In the genomic region with DNA sequence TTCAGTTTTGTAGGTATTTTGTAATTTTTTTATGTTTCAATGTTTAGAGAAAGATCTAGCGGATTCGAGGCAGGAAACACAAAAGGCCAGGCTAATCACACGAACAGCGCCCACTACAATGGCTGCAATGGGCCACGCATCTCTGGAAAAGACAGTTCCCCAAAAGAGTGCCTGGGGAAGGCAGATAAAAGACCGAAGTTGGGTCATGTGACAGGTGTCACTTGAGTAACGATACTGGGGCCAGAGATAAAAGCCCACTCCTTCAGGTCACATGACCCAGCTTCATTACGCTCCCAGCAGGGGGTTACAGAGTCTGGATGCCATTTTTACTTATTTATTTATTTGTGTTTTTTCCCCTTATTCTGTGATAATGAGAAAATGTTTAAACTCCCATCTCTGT, we compare ENCODE assay signal across 16 cellular contexts.
DNase-seq lines count a peak whose midpoint lies in the region; ATAC-seq lines count a peak whose summit lies in the region.
"Had no signal": no experiment of that assay in that cellular context is flagged by ENCODE, and none has a peak within 500 bp of the region (broad histone marks: within the 10 kb centered on the region; RNA-seq: fewer than 3 reads in every experiment).

No MANE protein-coding gene starts in this region.

- no peak overlapping the region for H2BK120ac ChIP-seq in neuronal stem cell (ENCODE audit: low read depth, low read length)

- H3K4me3 Mint-ChIP-seq in activated T-cell treated with anti-CD3 and anti-CD28 coated beads, Interleukin-2, amount 50 U/mL, for 72 hours, result peak overlapping the region; percentile 67 to 68
- H3K4me3 Mint-ChIP-seq in activated T-cell treated with anti-CD3 and anti-CD28 coated beads, Interleukin-2, amount 50 U/mL, for 4 hours, result no peak overlapping the region
- H3K4me3 Mint-ChIP-seq in activated naive CD8-positive, alpha-beta T cell treated with anti-CD3 and anti-CD28 coated beads, Interleukin-2, amount 10 ng/mL, durations not matched to agents 7 days and 5 days, result peak overlapping the region; percentile 64

- no peaks in the 10 kb centered on the region for H3K9me3 Mint-ChIP-seq in activated T-cell treated with anti-CD3 and anti-CD28 coated beads, Interleukin-2, amount 50 U/mL, for 72 hours
- no peaks in the 10 kb centered on the region for H3K9me3 Mint-ChIP-seq in activated T-cell treated with anti-CD3 and anti-CD28 coated beads, Interleukin-2, amount 50 U/mL, for 4 hours
- H3K9me3 Mint-ChIP-seq in activated naive CD8-positive, alpha-beta T cell treated with anti-CD3 and anti-CD28 coated beads, Interleukin-2, amount 10 ng/mL, durations not matched to agents 7 days and 5 days, result no peaks in the 10 kb centered on the region

- no peaks in the 10 kb centered on the region for H3K36me3 Mint-ChIP-seq in activated T-cell treated with anti-CD3 and anti-CD28 coated beads, Interleukin-2, amount 50 U/mL, for 72 hours (ENCODE audit: insufficient read depth in 2 of 2)
- no peaks in the 10 kb centered on the region for H3K36me3 Mint-ChIP-seq in activated T-cell treated with anti-CD3 and anti-CD28 coated beads, Interleukin-2, amount 50 U/mL, for 4 hours (ENCODE audit: insufficient read depth)
- no peaks in the 10 kb centered on the region for H3K36me3 Mint-ChIP-seq in activated naive CD8-positive, alpha-beta T cell treated with anti-CD3 and anti-CD28 coated beads, Interleukin-2, amount 10 ng/mL, durations not matched to agents 7 days and 5 days

- in situ Hi-C loops in KBM-7 (cut with MboI; ENCODE audit: low pct_unique_long_range_greater_than_20kb, low sequenced_read_pairs), result no loop called here

- H3K27me3 Mint-ChIP-seq in activated T-cell treated with anti-CD3 and anti-CD28 coated beads, Interleukin-2, amount 50 U/mL, for 72 hours (ENCODE audit: low read depth), result peaks cover 25% of the 10 kb centered on the region
- peaks cover 23% of the 10 kb centered on the region for H3K27me3 Mint-ChIP-seq in activated T-cell treated with anti-CD3 and anti-CD28 coated beads, Interleukin-2, amount 50 U/mL, for 4 hours (ENCODE audit: low read depth)
- H3K27me3 Mint-ChIP-seq in activated naive CD8-positive, alpha-beta T cell treated with anti-CD3 and anti-CD28 coated beads, Interleukin-2, amount 10 ng/mL, durations not matched to agents 7 days and 5 days, result peaks cover 35% of the 10 kb centered on the region

- no peak overlapping the region for H4K8ac ChIP-seq in neuronal stem cell (ENCODE audit: low read depth, low read length)

- H2BK5ac ChIP-seq in neuronal stem cell (ENCODE audit: low read length), result no peak overlapping the region

- H3K18ac ChIP-seq in neuronal stem cell (ENCODE audit: low read length), result no peak overlapping the region

- H3K9ac ChIP-seq in neuronal stem cell (ENCODE audit: low read depth, low read length, poor library complexity), result no peak overlapping the region

- no peak overlapping the region for H4K91ac ChIP-seq in neuronal stem cell (ENCODE audit: low read depth, low read length, poor library complexity)

- H2BK15ac ChIP-seq in neuronal stem cell (ENCODE audit: low read length), result no peak overlapping the region

- H3K79me1 ChIP-seq in neuronal stem cell (ENCODE audit: low read depth, low read length), result no peaks in the 10 kb centered on the region

- ATAC-seq in activated T-cell treated with anti-CD3 and anti-CD28 coated beads, Interleukin-2, amount 50 U/mL, for 72 hours (replicated peaks in 1 of 2), result no peak
- ATAC-seq in activated T-cell treated with anti-CD3 and anti-CD28 coated beads, Interleukin-2, amount 50 U/mL, for 4 hours, result no peak
- ATAC-seq in activated naive CD8-positive, alpha-beta T cell treated with anti-CD3 and anti-CD28 coated beads, Interleukin-2, amount 10 ng/mL, durations not matched to agents 7 days and 5 days (ENCODE audit: low read depth), result no peak
- no peak for ATAC-seq in GM21619 (IDR thresholded peaks at IDR 0.05; ENCODE audit: unreplicated experiment)
- ATAC-seq: gastrocnemius medialis, HCT116 had no signal

- H3K36me3 ChIP-seq in neuronal stem cell (replicated peaks in 1 of 2; ENCODE audit: control insufficient read depth in 2 of 2, insufficient read depth in 2 of 2, low read length in 2 of 2), result no peaks in the 10 kb centered on the region
- H3K36me3 ChIP-seq: gastrocnemius medialis, sigmoid colon, tibial artery had no signal

- H3K9me3 ChIP-seq in neuronal stem cell (replicated peaks in 1 of 2; ENCODE audit: control insufficient read depth in 2 of 2, insufficient read depth in 1 of 2, low read depth in 1 of 2, low read length in 2 of 2), result no peaks in the 10 kb centered on the region
- H3K9me3 ChIP-seq: gastrocnemius medialis, sigmoid colon, tibial artery had no signal

- no peaks in the 10 kb centered on the region for H3K4me1 Mint-ChIP-seq in activated T-cell treated with anti-CD3 and anti-CD28 coated beads, Interleukin-2, amount 50 U/mL, for 72 hours (ENCODE audit: low read depth)
- H3K4me1 Mint-ChIP-seq in activated T-cell treated with anti-CD3 and anti-CD28 coated beads, Interleukin-2, amount 50 U/mL, for 4 hours (ENCODE audit: low read depth), result no peaks in the 10 kb centered on the region
- peaks cover 13% of the 10 kb centered on the region for H3K4me1 Mint-ChIP-seq in activated naive CD8-positive, alpha-beta T cell treated with anti-CD3 and anti-CD28 coated beads, Interleukin-2, amount 10 ng/mL, durations not matched to agents 7 days and 5 days

- H3K14ac ChIP-seq in neuronal stem cell (ENCODE audit: low read length), result no peak overlapping the region

- peaks cover 3 to 7% of the 10 kb centered on the region in 2 donors for H3K4me1 ChIP-seq in neuronal stem cell (ENCODE audit: control insufficient read depth in 2 of 2, insufficient read depth in 1 of 2, low read depth in 1 of 2, low read length in 2 of 2)
- H3K4me1 ChIP-seq: gastrocnemius medialis, sigmoid colon, tibial artery had no signal

- H2AK5ac ChIP-seq in neuronal stem cell (ENCODE audit: low read depth, low read length), result no peak overlapping the region

- H3K4ac ChIP-seq in neuronal stem cell (ENCODE audit: low read length), result no peak overlapping the region

- H3K4me2 ChIP-seq in neuronal stem cell (ENCODE audit: insufficient read depth, low read length, poor library complexity, severe bottlenecking), result no peak overlapping the region

- peak overlapping the region; percentile 55 for H2AFZ ChIP-seq in neuronal stem cell (ENCODE audit: low read length)

- POLR2A ChIA-PET in activated naive CD8-positive, alpha-beta T cell treated with anti-CD3 and anti-CD28 coated beads, Interleukin-2, amount 10 ng/mL, durations not matched to agents 7 days and 5 days (lab: Charles Lee), result no interaction called here

- H3K27ac ChIP-seq in neuronal stem cell (replicated peaks; ENCODE audit: low read length), result no peak overlapping the region
- H3K27ac ChIP-seq: gastrocnemius medialis, sigmoid colon, SK-N-MC, tibial artery had no signal

- WGBS in neuronal stem cell (ENCODE audit: extremely low coverage in 2 of 2, insufficient read length in 2 of 2, insufficient replicate concordance in 1 of 2), 2 donors, result no CpG with 5 or more reads among the region's 8 CpGs

- no peak overlapping the region for H3K4me3 ChIP-seq in neuronal stem cell (ENCODE audit: low read length in 2 of 2)
- H3K4me3 ChIP-seq: gastrocnemius medialis, sigmoid colon, SK-N-MC, tibial artery had no signal

- DNase-seq in activated T-cell treated with anti-CD3 and anti-CD28 coated beads, Interleukin-2, amount 50 U/mL, for 72 hours, result peak in 1 of 2 donors; percentile 1
- DNase-seq in activated T-cell treated with anti-CD3 and anti-CD28 coated beads, Interleukin-2, amount 50 U/mL, for 4 hours, result no peak
- DNase-seq in KBM-7 (peak; percentile 93), neuronal stem cell (ENCODE audit: low spot score) (no peak), NCI-H1694 (lab: John Stamatoyannopoulos, UW) (no peak)
- DNase-seq in activated naive CD8-positive, alpha-beta T cell treated with anti-CD3 and anti-CD28 coated beads, Interleukin-2, amount 10 ng/mL, durations not matched to agents 7 days and 5 days, result no peak
- no peak for DNase-seq in activated CD4-positive, alpha-beta T cell treated with anti-CD3 and anti-CD28 coated beads, Interleukin-2, amount 50 U/mL, for 1 hour
- DNase-seq: activated T-cell treated with anti-CD3 and anti-CD28 coated beads, Interleukin-2, amount 50 U/mL, for 48 hours; gastrocnemius medialis; mammary epithelial cell; nucleus accumbens; sigmoid colon; tibial artery had no signal

- H3K27me3 ChIP-seq in neuronal stem cell (ENCODE audit: control insufficient read depth in 3 of 3, insufficient read depth in 3 of 3, low read depth in 1 of 3, low read length in 3 of 3), result peaks cover 0 to 6% (median 0%) of the 10 kb centered on the region in 3 experiments
- H3K27me3 ChIP-seq: gastrocnemius medialis, sigmoid colon had no signal

- H2BK12ac ChIP-seq in neuronal stem cell (ENCODE audit: low read length), result no peak overlapping the region

- H3K23ac ChIP-seq in neuronal stem cell (ENCODE audit: low read depth, low read length, poor library complexity), result no peak overlapping the region

- H3K27ac Mint-ChIP-seq in activated T-cell treated with anti-CD3 and anti-CD28 coated beads, Interleukin-2, amount 50 U/mL, for 72 hours, result no peak overlapping the region
- H3K27ac Mint-ChIP-seq in activated naive CD8-positive, alpha-beta T cell treated with anti-CD3 and anti-CD28 coated beads, Interleukin-2, amount 10 ng/mL, durations not matched to agents 7 days and 5 days, result peak overlapping the region; percentile 30
